ENCODE assay signal across 18 cellular contexts in the genomic region with DNA sequence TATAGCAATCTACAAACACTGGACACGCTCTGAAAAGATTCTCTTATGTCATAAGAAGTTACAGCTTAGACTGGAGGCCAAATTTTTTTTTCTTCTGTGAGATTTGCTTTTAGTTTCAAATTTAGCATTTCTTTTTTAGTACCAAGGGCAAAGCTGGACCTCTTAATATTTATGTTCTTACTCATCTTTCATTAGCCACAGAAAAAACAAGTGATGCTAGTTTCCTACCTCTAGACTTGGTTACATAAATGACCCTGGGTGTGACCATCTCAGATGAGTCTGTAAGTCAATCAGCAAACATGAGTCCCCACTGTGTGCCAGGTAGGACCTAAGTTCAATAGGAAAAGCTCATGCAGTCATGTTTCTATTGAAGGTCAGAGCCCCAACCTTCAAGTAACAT.
"Had no signal": no experiment of that assay in that cellular context is flagged by ENCODE, and none has a peak within 500 bp of the region (broad histone marks: within the 10 kb centered on the region; RNA-seq: fewer than 3 reads in every experiment).

No MANE protein-coding gene starts in this region.

- H3K27me3 ChIP-seq: dorsolateral prefrontal cortex, neural progenitor cell had no signal

- H3K4me1 ChIP-seq: neural progenitor cell, prostate gland had no signal

- H3K4me1 Mint-ChIP-seq: naive thymus-derived CD4-positive, alpha-beta T cell; neural progenitor cell; stimulated activated memory B cell treated with anti-CD40 and anti-IgM and Interleukin-4, amounts not matched to agents 10 μg/mL and 1 μg/mL and 100 μg/mL, for 72 hours had no signal

- H3K9me3 Mint-ChIP-seq: naive thymus-derived CD4-positive, alpha-beta T cell; neural progenitor cell; stimulated activated memory B cell treated with anti-CD40 and anti-IgM and Interleukin-4, amounts not matched to agents 10 μg/mL and 1 μg/mL and 100 μg/mL, for 72 hours; T-helper 1 cell treated with Interleukin-12 subunit alpha and Interleukin-12 subunit beta and Interleukin-4 antibody, amounts not matched to agents 30 μg/mL and 1 μg/mL, for 36 hours had no signal

- H3K36me3 ChIP-seq: neural progenitor cell, prostate gland had no signal

- ATAC-seq: naive thymus-derived CD4-positive, alpha-beta T cell; right cardiac atrium; stimulated activated memory B cell treated with anti-CD40 and anti-IgM and Interleukin-4, amounts not matched to agents 10 μg/mL and 1 μg/mL and 100 μg/mL, for 72 hours had no signal

- H3K36me3 Mint-ChIP-seq: naive thymus-derived CD4-positive, alpha-beta T cell; stimulated activated memory B cell treated with anti-CD40 and anti-IgM and Interleukin-4, amounts not matched to agents 10 μg/mL and 1 μg/mL and 100 μg/mL, for 72 hours had no signal

- DNase-seq: activated CD4-positive, alpha-beta T cell treated with anti-CD3 and anti-CD28 coated beads, Interleukin-2, amount 50 U/mL, for 1 hour; activated CD4-positive, CD25-positive, alpha-beta regulatory T cell treated with anti-CD3 and anti-CD28 coated beads, Interleukin-2, amount 50 U/mL, for 72 hours; activated CD8-positive, alpha-beta memory T cell treated with anti-CD3 and anti-CD28 coated beads, Interleukin-2, amount 50 U/mL, for 48 hours; activated effector memory CD4-positive, alpha-beta T cell treated with Interleukin-2 at 50 U/mL for 16 hours; activated naive CD4-positive, alpha-beta T cell treated with anti-CD3 and anti-CD28 coated beads, Interleukin-2, amount 50 U/mL, for 16 hours; activated T-cell treated with anti-CD3 and anti-CD28 coated beads, Interleukin-2, amount 50 U/mL, for 48 hours; dorsolateral prefrontal cortex; foreskin melanocyte; mesenchymal stem cell; naive thymus-derived CD4-positive, alpha-beta T cell; right cardiac atrium; stimulated activated CD4-positive, alpha-beta T cell treated with anti-CD3 and anti-CD28 coated beads, Interleukin-4, amount 100 ng/mL, for 4 hours had no signal

- H3K9me3 ChIP-seq: prostate gland had no signal

- H3K27ac ChIP-seq: epithelial cell of prostate, neural progenitor cell, prostate gland, VCaP had no signal

- H3K4me3 Mint-ChIP-seq: naive thymus-derived CD4-positive, alpha-beta T cell; neural progenitor cell; stimulated activated memory B cell treated with anti-CD40 and anti-IgM and Interleukin-4, amounts not matched to agents 10 μg/mL and 1 μg/mL and 100 μg/mL, for 72 hours; T-helper 1 cell treated with Interleukin-12 subunit alpha and Interleukin-12 subunit beta and Interleukin-4 antibody, amounts not matched to agents 30 μg/mL and 1 μg/mL, for 36 hours had no signal

- H3K27me3 Mint-ChIP-seq: stimulated activated memory B cell treated with anti-CD40 and anti-IgM and Interleukin-4, amounts not matched to agents 10 μg/mL and 1 μg/mL and 100 μg/mL, for 72 hours had no signal

- H3K4me3 ChIP-seq: dorsolateral prefrontal cortex, neural progenitor cell, prostate gland had no signal

- H3K27ac Mint-ChIP-seq: naive thymus-derived CD4-positive, alpha-beta T cell; neural progenitor cell; stimulated activated memory B cell treated with anti-CD40 and anti-IgM and Interleukin-4, amounts not matched to agents 10 μg/mL and 1 μg/mL and 100 μg/mL, for 72 hours; T-helper 1 cell treated with Interleukin-12 subunit alpha and Interleukin-12 subunit beta and Interleukin-4 antibody, amounts not matched to agents 30 μg/mL and 1 μg/mL, for 36 hours had no signal
